12 cellular contexts compared by ENCODE assay signal in the genomic region with DNA sequence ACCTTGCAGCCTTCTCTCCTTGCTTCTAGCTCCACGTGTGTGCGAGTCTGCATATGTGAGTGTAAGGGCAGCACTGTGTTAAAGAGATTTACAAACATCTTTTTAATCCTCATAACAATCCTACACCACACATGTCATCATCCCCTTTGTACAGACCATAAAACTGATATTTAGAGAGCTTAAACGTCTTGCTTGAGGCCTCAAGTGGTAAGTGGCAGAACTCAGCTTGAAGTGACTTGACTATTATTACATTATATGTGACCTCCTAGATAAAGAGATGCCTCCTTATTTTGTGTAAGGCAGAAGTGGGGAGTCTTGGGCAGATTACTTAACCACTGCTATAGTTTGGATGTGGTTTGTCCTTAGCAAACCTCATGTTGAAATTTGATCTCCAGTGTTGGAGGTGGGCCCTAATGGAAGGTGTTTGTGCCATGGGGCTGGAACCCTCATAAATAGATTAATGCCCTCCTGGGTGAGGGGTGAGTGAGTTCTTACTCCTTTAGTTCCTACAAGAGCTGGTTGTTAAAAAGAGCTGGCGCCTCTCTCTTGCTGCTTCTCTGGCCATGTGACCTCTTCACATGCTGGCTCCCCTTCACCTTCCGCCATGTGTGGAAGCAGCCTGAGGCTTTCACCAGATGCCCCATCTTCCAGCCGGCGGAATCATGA.
DNase-seq lines count a peak whose midpoint lies in the region; ATAC-seq and TF ChIP-seq lines count a peak whose summit lies in the region.
"Had no signal": no experiment of that assay in that cellular context is flagged by ENCODE, and none has a peak within 500 bp of the region (broad histone marks: within the 10 kb centered on the region; RNA-seq: fewer than 3 reads in every experiment).

No MANE protein-coding gene starts in this region.

- H3K4me3 ChIP-seq in astrocyte of the cerebellum (ENCODE audit: low read depth, low read length) (no peak overlapping the region), neutrophil (ENCODE audit: low read depth in 1 of 2, low read length in 1 of 2) (peak overlapping the region in 1 of 2 experiments; percentile 35)

- no peaks in the 10 kb centered on the region for H3K27me3 ChIP-seq in neutrophil

- no peak for TF ChIP-seq CTCF in astrocyte of the cerebellum (IDR thresholded peaks at IDR 0.05; ENCODE audit: low read depth, low read length, missing control alignments)
- TF ChIP-seq CTCF in neutrophil (IDR thresholded peaks at IDR 0.05): no peak

- H3K27ac ChIP-seq in neutrophil: peak overlapping the region; percentile 88

- no peaks in the 10 kb centered on the region for H3K36me3 ChIP-seq in neutrophil

- ATAC-seq in HG02763 (IDR thresholded peaks at IDR 0.05; ENCODE audit: unreplicated experiment): no peak
- ATAC-seq: activated CD8-positive, alpha-beta memory T cell treated with anti-CD3 and anti-CD28 coated beads, Interleukin-2, amount 10 ng/mL, durations not matched to agents 7 days and 5 days had no signal

- peak; percentile 97 for DNase-seq in DMS79 treated with DMSO at 0.1 percent for 48 hours (lab: John Stamatoyannopoulos, UW)
- DNase-seq in MV-4-11 (lab: John Stamatoyannopoulos, UW): peak; percentile 32
- peak; percentile 15 for DNase-seq in astrocyte of the cerebellum (ENCODE audit: low read depth)
- DNase-seq in NCI-H146 treated with DMSO at 0.1 percent for 48 hours (lab: John Stamatoyannopoulos, UW; ENCODE audit: unreplicated experiment): no peak
- no peak for DNase-seq in AG08396 (ENCODE audit: low spot score)
- DNase-seq in medulla oblongata (ENCODE audit: extremely low spot score): no peak
- DNase-seq: activated CD8-positive, alpha-beta memory T cell treated with anti-CD3 and anti-CD28 coated beads, Interleukin-2, amount 10 ng/mL, durations not matched to agents 7 days and 5 days; DND-41; stimulated activated CD4-positive, alpha-beta T cell treated with anti-CD3 and anti-CD28 coated beads, Interleukin-4, amount 100 ng/mL, for 4 hours; substantia nigra had no signal

- no peaks in the 10 kb centered on the region for H3K9me3 ChIP-seq in neutrophil

- H3K4me1 ChIP-seq in neutrophil (ENCODE audit: control insufficient read depth in 1 of 2, insufficient read depth in 1 of 2, low read depth in 1 of 2, low read length in 1 of 2): peaks cover 62 to 69% of the 10 kb centered on the region in 2 experiments

- in situ Hi-C loops in astrocyte of the cerebellum (cut with HindIII; ENCODE audit: low sequenced_read_pairs): no loop called here

Comparison
In these comparisons a context has a peak if more than half of its experiments do, and no peak if none do; other contexts are left out.
1. DNase-seq: peak in DMS79 treated with DMSO at 0.1 percent for 48 hours (single experiment), MV-4-11 (single experiment) and astrocyte of the cerebellum (single experiment); none in NCI-H146 treated with DMSO at 0.1 percent for 48 hours (single experiment), AG08396 (single experiment) and medulla oblongata (single experiment).